In genomic region chr1:208268541-208269337, GRCh38 we compare ENCODE assay signal across 13 cellular contexts.
"Had no signal": no experiment of that assay in that cellular context is flagged by ENCODE, and none has a peak within 500 bp of the region (broad histone marks: within the 10 kb centered on the region; RNA-seq: fewer than 3 reads in every experiment).

No MANE protein-coding gene starts in this region.

- H3K4me3 ChIP-seq: breast epithelium, mucosa of descending colon, skin epidermis had no signal

- ATAC-seq: esophagus mucosa; left lobe of liver; mucosa of descending colon; naive thymus-derived CD8-positive, alpha-beta T cell had no signal

- H3K27ac ChIP-seq: breast epithelium, skin epidermis had no signal

- H3K4me1 ChIP-seq: breast epithelium had no signal

- H3K9me3 ChIP-seq: breast epithelium, mucosa of descending colon had no signal

- H3K36me3 ChIP-seq: breast epithelium had no signal

- DNase-seq: activated CD4-positive, alpha-beta T cell treated with anti-CD3 and anti-CD28 coated beads, Interleukin-2, amount 10 ng/mL, durations not matched to agents 7 days and 5 days; activated CD8-positive, alpha-beta memory T cell treated with anti-CD3 and anti-CD28 coated beads for 24 hours; activated naive CD8-positive, alpha-beta T cell treated with anti-CD3 and anti-CD28 coated beads, Interleukin-2, amount 10 ng/mL, durations not matched to agents 7 days and 5 days; islet precursor cell; mammary epithelial cell; mucosa of descending colon; naive thymus-derived CD8-positive, alpha-beta T cell; stimulated activated CD4-positive, alpha-beta T cell treated with anti-CD3 and anti-CD28 coated beads, Interleukin-4, amount 100 ng/mL, for 24 hours; stimulated activated naive CD4-positive, alpha-beta T cell had no signal
